Comparison of ENCODE assay signal across 9 cellular contexts in genomic region chr4:44725166-44725565, GRCh38. TPM values are rescaled to one million over a fixed set of nuclear protein-coding genes. Genes with fewer than 3 reads are reported as not detected.
DNase-seq lines count a peak whose midpoint lies in the region; ATAC-seq, FAIRE-seq and TF ChIP-seq lines count a peak whose summit lies in the region.
"Had no signal": no experiment of that assay in that cellular context is flagged by ENCODE, and none has a peak within 500 bp of the region (broad histone marks: within the 10 kb centered on the region; RNA-seq: fewer than 3 reads in every experiment).

No MANE protein-coding gene starts in this region.

- no peaks in the 10 kb centered on the region for H3K27me3 Mint-ChIP-seq in stimulated activated naive B cell treated with anti-CD40 and anti-IgM and Interleukin-4, amounts not matched to agents 10 μg/mL and 1 μg/mL and 100 μg/mL, for 72 hours

- H3K4me3 ChIP-seq in SU-DHL-6 (ENCODE audit: insufficient read depth, low read length, poor library complexity, severe bottlenecking), result peak overlapping the region; percentile 88
- peak overlapping the region; percentile 84 for H3K4me3 ChIP-seq in fibroblast of villous mesenchyme (ENCODE audit: low read depth, low read length)

- peak in 2 of 3 experiments; percentile 39 to 52 for DNase-seq in NCI-H1417 (lab: John Stamatoyannopoulos, UW)
- DNase-seq in NCI-H1417 treated with DMSO at 0.1 percent for 48 hours (lab: John Stamatoyannopoulos, UW), result no peak
- DNase-seq in fibroblast of villous mesenchyme (ENCODE audit: low read depth), result peak; percentile 2
- DNase-seq in stimulated activated naive B cell treated with anti-CD40 and anti-IgM and Interleukin-4, amounts not matched to agents 10 μg/mL and 1 μg/mL and 100 μg/mL, for 72 hours, result no peak
- no peak for DNase-seq in frontal cortex (ENCODE audit: low spot score in 2 of 2)
- no peak for DNase-seq in head of caudate nucleus
- no peak for DNase-seq in GM10266 (ENCODE audit: extremely low spot score)

- intact Hi-C loops in head of caudate nucleus (cut with DNase I), result no loop called here

- H3K4me2 ChIP-seq in SU-DHL-6 (ENCODE audit: low read depth, low read length, poor library complexity, severe bottlenecking), result peak overlapping the region; percentile 95

- 0 out of 2 replicates have a peak, but pooled peaks cover 5% of the 10 kb centered on the region for H3K36me3 ChIP-seq in SU-DHL-6 (ENCODE audit: low read length)

- H3K9ac ChIP-seq in SU-DHL-6 (ENCODE audit: low read length), result peak overlapping the region; percentile 86

- peak overlapping the region; percentile 98 for H3K27ac Mint-ChIP-seq in stimulated activated naive B cell treated with anti-CD40 and anti-IgM and Interleukin-4, amounts not matched to agents 10 μg/mL and 1 μg/mL and 100 μg/mL, for 72 hours

- no peak for ATAC-seq in stimulated activated naive B cell treated with anti-CD40 and anti-IgM and Interleukin-4, amounts not matched to agents 10 μg/mL and 1 μg/mL and 100 μg/mL, for 72 hours (replicated peaks)

- TF ChIP-seq CTCF in SU-DHL-6 (IDR thresholded peaks at IDR 0.05; ENCODE audit: insufficient read depth, low read length, poor library complexity, severe bottlenecking) (no peak), fibroblast of villous mesenchyme (IDR thresholded peaks at IDR 0.05; ENCODE audit: insufficient read depth, low read depth, low read length) (no peak), GM10266 (IDR thresholded peaks at IDR 0.05; ENCODE audit: control insufficient read depth, insufficient read depth, low read depth, missing control alignments) (no peak)

- no peak for FAIRE-seq in frontal cortex (lab: Jason Lieb, UNC)
- FAIRE-seq: A204.1 had no signal

- no peak overlapping the region; the same call in 1 of the 2 replicates for H3K27ac ChIP-seq in SU-DHL-6 (ENCODE audit: low read depth, low read length)

- H3F3A ChIP-seq in SU-DHL-6 (ENCODE audit: insufficient read depth), result no peaks in the 10 kb centered on the region

- H3K9me2 ChIP-seq in SU-DHL-6 (replicated peaks; ENCODE audit: insufficient read depth, low read length), result no peaks in the 10 kb centered on the region

- H3K4me3 Mint-ChIP-seq in stimulated activated naive B cell treated with anti-CD40 and anti-IgM and Interleukin-4, amounts not matched to agents 10 μg/mL and 1 μg/mL and 100 μg/mL, for 72 hours, result peak overlapping the region; percentile 97 to 100

- peaks cover 9% of the 10 kb centered on the region in 2 donors for H3K36me3 Mint-ChIP-seq in stimulated activated naive B cell treated with anti-CD40 and anti-IgM and Interleukin-4, amounts not matched to agents 10 μg/mL and 1 μg/mL and 100 μg/mL, for 72 hours

- peaks cover 21 to 42% of the 10 kb centered on the region in 2 donors for H3K4me1 Mint-ChIP-seq in stimulated activated naive B cell treated with anti-CD40 and anti-IgM and Interleukin-4, amounts not matched to agents 10 μg/mL and 1 μg/mL and 100 μg/mL, for 72 hours

- peaks cover 62% of the 10 kb centered on the region for H3K79me2 ChIP-seq in SU-DHL-6 (ENCODE audit: insufficient read depth, low read length)

- no peaks in the 10 kb centered on the region for H3K9me3 ChIP-seq in SU-DHL-6 (ENCODE audit: insufficient read depth, low read length)

- H4K20me1 ChIP-seq in SU-DHL-6 (ENCODE audit: low read depth, low read length), result no peaks in the 10 kb centered on the region; the same call in 1 of the 2 replicates

- peak overlapping the region; percentile 28 for H2AFZ ChIP-seq in SU-DHL-6 (ENCODE audit: low read depth, low read length, severe bottlenecking)

- H3K9me3 Mint-ChIP-seq in stimulated activated naive B cell treated with anti-CD40 and anti-IgM and Interleukin-4, amounts not matched to agents 10 μg/mL and 1 μg/mL and 100 μg/mL, for 72 hours, result no peaks in the 10 kb centered on the region

- H3K27me3 ChIP-seq in SU-DHL-6 (ENCODE audit: low read length), result no peaks in the 10 kb centered on the region

RNA-seq across cellular contexts. Expression of gene GNPDA2, which starts 1.2 kb away (rescaled TPM):
- total RNA-seq in fibroblast of villous mesenchyme (14.8 and 17.3 TPM in 2 replicates), frontal cortex (30.6 TPM)

RNA-seq across cellular contexts. Expression of gene GUF1, which starts 46.9 kb away (rescaled TPM):
- total RNA-seq in fibroblast of villous mesenchyme (21.3 and 22.9 TPM in 2 replicates), frontal cortex (34.2 TPM)

Comparison
In these comparisons a context has a peak if more than half of its experiments do, and no peak if none do; other contexts are left out.
1. DNase-seq: peak in NCI-H1417 (2 of 3) and fibroblast of villous mesenchyme (single experiment); none in NCI-H1417 treated with DMSO at 0.1 percent for 48 hours (single experiment), stimulated activated naive B cell treated with anti-CD40 and anti-IgM and Interleukin-4, amounts not matched to agents 10 μg/mL and 1 μg/mL and 100 μg/mL, for 72 hours (single experiment), frontal cortex (0 of 2), head of caudate nucleus (0 of 42) and GM10266 (single experiment).